ENCODE assay signal across 23 cellular contexts in genomic region chr2:132896073-132896472, GRCh38.
"Had no signal": no experiment of that assay in that cellular context is flagged by ENCODE, and none has a peak within 500 bp of the region (broad histone marks: within the 10 kb centered on the region; RNA-seq: fewer than 3 reads in every experiment).

No MANE protein-coding gene starts in this region.

- H3K4me1 ChIP-seq: esophagus muscularis mucosa, gastrocnemius medialis, heart right ventricle, parathyroid adenoma, psoas muscle, spleen, tibial artery, upper lobe of left lung, uterus had no signal

- H3K4me3 Mint-ChIP-seq: effector memory CD8-positive, alpha-beta T cell; nephron progenitor cell; stimulated activated memory B cell treated with anti-CD40 and anti-IgM and Interleukin-4, amounts not matched to agents 10 μg/mL and 1 μg/mL and 100 μg/mL, for 72 hours; stimulated activated naive CD8-positive, alpha-beta T cell treated with anti-CD3 and anti-CD28 coated beads, Interleukin-15, Interleukin-2, amounts not matched to agents 100 ng/mL and 50 ng/mL, for 24 hours had no signal

- H3K27ac ChIP-seq: epithelial cell of prostate, esophagus muscularis mucosa, gastrocnemius medialis, heart right ventricle, parathyroid adenoma, psoas muscle, spleen, tibial artery, upper lobe of left lung, uterus had no signal

- ATAC-seq: effector memory CD8-positive, alpha-beta T cell; gastrocnemius medialis; heart right ventricle; naive thymus-derived CD4-positive, alpha-beta T cell; psoas muscle; sciatic nerve; stimulated activated memory B cell treated with anti-CD40 and anti-IgM and Interleukin-4, amounts not matched to agents 10 μg/mL and 1 μg/mL and 100 μg/mL, for 72 hours had no signal

- H3K36me3 Mint-ChIP-seq: stimulated activated memory B cell treated with anti-CD40 and anti-IgM and Interleukin-4, amounts not matched to agents 10 μg/mL and 1 μg/mL and 100 μg/mL, for 72 hours had no signal

- H3K79me2 ChIP-seq: parathyroid adenoma had no signal

- H3K9ac ChIP-seq: parathyroid adenoma had no signal

- H3K4me1 Mint-ChIP-seq: nephron progenitor cell had no signal

- DNase-seq: effector memory CD8-positive, alpha-beta T cell; gastrocnemius medialis; heart right ventricle; hypothalamus; kidney glomerular epithelial cell; mesendoderm; naive thymus-derived CD4-positive, alpha-beta T cell; nephron progenitor cell; psoas muscle; retina; spleen; stimulated activated CD4-positive, alpha-beta T cell treated with anti-CD3 and anti-CD28 coated beads, Interleukin-15, amount 100 ng/mL, for 24 hours; stimulated activated CD4-positive, alpha-beta T cell treated with anti-CD3 and anti-CD28 coated beads, Interleukin-1b, Interleukin-23, amount 100 ng/mL, for 48 hours; stimulated activated CD4-positive, alpha-beta T cell treated with anti-CD3 and anti-CD28 coated beads, Interleukin-4, amount 100 ng/mL, for 24 hours; tibial artery; upper lobe of left lung; uterus had no signal

- H3K27ac Mint-ChIP-seq: effector memory CD8-positive, alpha-beta T cell; nephron progenitor cell; stimulated activated memory B cell treated with anti-CD40 and anti-IgM and Interleukin-4, amounts not matched to agents 10 μg/mL and 1 μg/mL and 100 μg/mL, for 72 hours; stimulated activated naive CD8-positive, alpha-beta T cell treated with anti-CD3 and anti-CD28 coated beads, Interleukin-15, Interleukin-2, amounts not matched to agents 100 ng/mL and 50 ng/mL, for 24 hours had no signal

- H3K27me3 ChIP-seq: esophagus muscularis mucosa, gastrocnemius medialis, heart right ventricle, spleen, tibial artery, upper lobe of left lung, uterus had no signal

- H3K36me3 ChIP-seq: esophagus muscularis mucosa, gastrocnemius medialis, heart right ventricle, spleen, tibial artery, upper lobe of left lung, uterus had no signal

- H3K9me3 ChIP-seq: esophagus muscularis mucosa, gastrocnemius medialis, psoas muscle, spleen, tibial artery, upper lobe of left lung, uterus had no signal

- H3K27me3 Mint-ChIP-seq: effector memory CD8-positive, alpha-beta T cell; naive thymus-derived CD4-positive, alpha-beta T cell; stimulated activated memory B cell treated with anti-CD40 and anti-IgM and Interleukin-4, amounts not matched to agents 10 μg/mL and 1 μg/mL and 100 μg/mL, for 72 hours; stimulated activated naive CD8-positive, alpha-beta T cell treated with anti-CD3 and anti-CD28 coated beads, Interleukin-15, Interleukin-2, amounts not matched to agents 100 ng/mL and 50 ng/mL, for 24 hours had no signal

- H3K4me3 ChIP-seq: esophagus muscularis mucosa, gastrocnemius medialis, heart right ventricle, psoas muscle, spleen, tibial artery, upper lobe of left lung, uterus had no signal

- H2AFZ ChIP-seq: parathyroid adenoma had no signal
